18 cellular contexts compared by ENCODE assay signal in genomic region chr17:72403713-72404209, GRCh38.
"Had no signal": no experiment of that assay in that cellular context is flagged by ENCODE, and none has a peak within 500 bp of the region (broad histone marks: within the 10 kb centered on the region; RNA-seq: fewer than 3 reads in every experiment).

No MANE protein-coding gene starts in this region.

- ATAC-seq: activated T-cell treated with anti-CD3 and anti-CD28 coated beads, Interleukin-2, amount 50 U/mL, for 4 hours; left ventricle myocardium superior; pancreas; stimulated activated effector memory CD8-positive, alpha-beta T cell treated with anti-CD3 and anti-CD28 coated beads, Interleukin-12 subunit alpha, Interleukin-12 subunit beta, amount 100 ng/mL, for 72 hours had no signal

- H3K4me3 ChIP-seq: adrenal gland, pancreas, sigmoid colon, thyroid gland, uterus had no signal

- DNase-seq: activated CD4-positive, alpha-beta memory T cell treated with anti-CD3 and anti-CD28 coated beads, Interleukin-2, amount 10 ng/mL, durations not matched to agents 7 days and 5 days; activated effector memory CD4-positive, alpha-beta T cell treated with anti-CD3 and anti-CD28 coated beads, Interleukin-2, amount 50 U/mL, for 16 hours; activated T-cell treated with anti-CD3 and anti-CD28 coated beads, Interleukin-2, amount 50 U/mL, for 4 hours; adrenal gland; central memory CD4-positive, alpha-beta T cell; cortex of kidney; effector CD8-positive, alpha-beta T cell; foreskin fibroblast; glutamatergic neuron; left ventricle myocardium superior; pancreas; sigmoid colon; stimulated activated CD4-positive, alpha-beta T cell treated with anti-CD3 and anti-CD28 coated beads, Interleukin-12 subunit alpha, Interleukin-12 subunit beta, amount 100 ng/mL, for 4 hours; stimulated activated CD4-positive, alpha-beta T cell treated with anti-CD3 and anti-CD28 coated beads, Interleukin-2, amount 100 ng/mL, for 24 hours; thyroid gland; uterus had no signal

- H3K36me3 ChIP-seq: adrenal gland, pancreas, sigmoid colon, thyroid gland, uterus had no signal

- H3K9me3 Mint-ChIP-seq: activated naive CD4-positive, alpha-beta T cell treated with anti-CD3 and anti-CD28 coated beads, Interleukin-2, amount 50 U/mL, for 24 hours; activated T-cell treated with anti-CD3 and anti-CD28 coated beads, Interleukin-2, amount 50 U/mL, for 4 hours had no signal

- H3K4me1 Mint-ChIP-seq: activated CD4-positive, alpha-beta memory T cell treated with anti-CD3 and anti-CD28 coated beads, Interleukin-2, amount 10 ng/mL, durations not matched to agents 7 days and 5 days; activated naive CD4-positive, alpha-beta T cell treated with anti-CD3 and anti-CD28 coated beads, Interleukin-2, amount 50 U/mL, for 24 hours; stimulated activated effector memory CD8-positive, alpha-beta T cell treated with anti-CD3 and anti-CD28 coated beads, Interleukin-12 subunit alpha, Interleukin-12 subunit beta, amount 100 ng/mL, for 72 hours had no signal

- H3K27ac Mint-ChIP-seq: activated CD4-positive, alpha-beta memory T cell treated with anti-CD3 and anti-CD28 coated beads, Interleukin-2, amount 10 ng/mL, durations not matched to agents 7 days and 5 days; activated naive CD4-positive, alpha-beta T cell treated with anti-CD3 and anti-CD28 coated beads, Interleukin-2, amount 50 U/mL, for 24 hours; stimulated activated effector memory CD8-positive, alpha-beta T cell treated with anti-CD3 and anti-CD28 coated beads, Interleukin-12 subunit alpha, Interleukin-12 subunit beta, amount 100 ng/mL, for 72 hours had no signal

- H3K36me3 Mint-ChIP-seq: activated naive CD4-positive, alpha-beta T cell treated with anti-CD3 and anti-CD28 coated beads, Interleukin-2, amount 50 U/mL, for 24 hours had no signal

- H3K27me3 Mint-ChIP-seq: activated CD4-positive, alpha-beta memory T cell treated with anti-CD3 and anti-CD28 coated beads, Interleukin-2, amount 10 ng/mL, durations not matched to agents 7 days and 5 days had no signal

- H3K27ac ChIP-seq: adrenal gland, pancreas, sigmoid colon, thyroid gland, uterus had no signal

- H3K9me3 ChIP-seq: adrenal gland, pancreas, sigmoid colon, thyroid gland, uterus had no signal

- H3K4me3 Mint-ChIP-seq: activated CD4-positive, alpha-beta memory T cell treated with anti-CD3 and anti-CD28 coated beads, Interleukin-2, amount 10 ng/mL, durations not matched to agents 7 days and 5 days; activated naive CD4-positive, alpha-beta T cell treated with anti-CD3 and anti-CD28 coated beads, Interleukin-2, amount 50 U/mL, for 24 hours; activated T-cell treated with anti-CD3 and anti-CD28 coated beads, Interleukin-2, amount 50 U/mL, for 4 hours; stimulated activated effector memory CD8-positive, alpha-beta T cell treated with anti-CD3 and anti-CD28 coated beads, Interleukin-12 subunit alpha, Interleukin-12 subunit beta, amount 100 ng/mL, for 72 hours had no signal

- H3K27me3 ChIP-seq: adrenal gland, pancreas, sigmoid colon, thyroid gland, uterus had no signal
